In genomic region chr22:31732089-31732829, GRCh38 we compare ENCODE assay signal across 17 cellular contexts.
"Had no signal": no experiment of that assay in that cellular context is flagged by ENCODE, and none has a peak within 500 bp of the region (broad histone marks: within the 10 kb centered on the region; RNA-seq: fewer than 3 reads in every experiment).

No MANE protein-coding gene starts in this region.

- H3K9me3 Mint-ChIP-seq: activated T-cell treated with anti-CD3 and anti-CD28 coated beads, Interleukin-2, amount 50 U/mL, for 24 hours; neural crest cell; T-cell had no signal

- H3K4me3 Mint-ChIP-seq: activated T-cell treated with anti-CD3 and anti-CD28 coated beads, Interleukin-2, amount 50 U/mL, for 24 hours; neural crest cell; T-cell had no signal

- H3K27ac Mint-ChIP-seq: activated T-cell treated with anti-CD3 and anti-CD28 coated beads, Interleukin-2, amount 50 U/mL, for 24 hours had no signal

- H3K27ac ChIP-seq: ascending aorta, heart left ventricle, left ventricle myocardium inferior, parathyroid adenoma, SJSA1, thyroid gland, VCaP had no signal

- H3K36me3 ChIP-seq: thyroid gland had no signal

- H3K27me3 ChIP-seq: ascending aorta, heart left ventricle, SJSA1, thyroid gland had no signal

- H3K9me3 ChIP-seq: ascending aorta, heart left ventricle, left ventricle myocardium inferior, SJSA1, thyroid gland had no signal

- DNase-seq: activated CD4-positive, alpha-beta T cell treated with anti-CD3 and anti-CD28 coated beads for 48 hours; activated effector memory CD4-positive, alpha-beta T cell treated with anti-CD3 and anti-CD28 coated beads, Interleukin-2, amount 50 U/mL, for 16 hours; activated T-cell treated with anti-CD3 and anti-CD28 coated beads, Interleukin-2, amount 50 U/mL, for 24 hours; heart left ventricle; islet precursor cell; left ventricle myocardium inferior; mesendoderm; retina; stimulated activated CD4-positive, alpha-beta T cell treated with anti-CD3 and anti-CD28 coated beads, Interleukin-4, amount 100 ng/mL, for 4 hours; T-cell; T1000; thyroid gland had no signal

- ATAC-seq: heart left ventricle, T-cell had no signal

- H3K4me3 ChIP-seq: ascending aorta, heart left ventricle, left ventricle myocardium inferior, SJSA1, thyroid gland had no signal

- H3K9ac ChIP-seq: parathyroid adenoma had no signal

- H3K4me1 ChIP-seq: ascending aorta, parathyroid adenoma, thyroid gland had no signal

- H3K27me3 Mint-ChIP-seq: activated T-cell treated with anti-CD3 and anti-CD28 coated beads, Interleukin-2, amount 50 U/mL, for 24 hours; T-cell had no signal
